Comparison of ENCODE assay signal across 6 cellular contexts in the genomic region with DNA sequence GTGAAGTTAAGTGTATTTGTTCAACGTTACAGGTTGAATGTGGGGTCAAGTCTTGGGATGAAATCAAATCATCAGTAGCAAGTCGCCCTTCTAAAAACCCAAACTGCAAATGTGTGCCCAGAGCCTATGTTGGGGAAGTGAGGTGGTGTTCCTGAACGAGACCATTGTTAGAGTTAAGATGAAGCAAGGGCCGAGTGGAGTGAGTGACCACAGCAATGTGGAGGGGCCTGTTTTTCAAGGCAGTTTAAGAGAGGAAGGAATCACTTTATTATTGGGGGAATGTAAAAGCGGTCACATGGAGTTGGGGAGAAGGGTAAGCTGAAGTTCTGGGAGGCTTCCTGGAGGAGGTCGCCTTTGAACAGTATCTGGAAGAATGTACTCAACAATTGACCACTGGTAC.
"Had no signal": no experiment of that assay in that cellular context is flagged by ENCODE, and none has a peak within 500 bp of the region (broad histone marks: within the 10 kb centered on the region; RNA-seq: fewer than 3 reads in every experiment).

No MANE protein-coding gene starts in this region.

- DNase-seq: GOT3, H9, HCEC 1CT, KG1 had no signal

- H3K4me3 Mint-ChIP-seq: H9, IgD-negative memory B cell had no signal

- H3K27ac Mint-ChIP-seq: H9, IgD-negative memory B cell had no signal

- FAIRE-seq: H54 had no signal
